In the genomic region with DNA sequence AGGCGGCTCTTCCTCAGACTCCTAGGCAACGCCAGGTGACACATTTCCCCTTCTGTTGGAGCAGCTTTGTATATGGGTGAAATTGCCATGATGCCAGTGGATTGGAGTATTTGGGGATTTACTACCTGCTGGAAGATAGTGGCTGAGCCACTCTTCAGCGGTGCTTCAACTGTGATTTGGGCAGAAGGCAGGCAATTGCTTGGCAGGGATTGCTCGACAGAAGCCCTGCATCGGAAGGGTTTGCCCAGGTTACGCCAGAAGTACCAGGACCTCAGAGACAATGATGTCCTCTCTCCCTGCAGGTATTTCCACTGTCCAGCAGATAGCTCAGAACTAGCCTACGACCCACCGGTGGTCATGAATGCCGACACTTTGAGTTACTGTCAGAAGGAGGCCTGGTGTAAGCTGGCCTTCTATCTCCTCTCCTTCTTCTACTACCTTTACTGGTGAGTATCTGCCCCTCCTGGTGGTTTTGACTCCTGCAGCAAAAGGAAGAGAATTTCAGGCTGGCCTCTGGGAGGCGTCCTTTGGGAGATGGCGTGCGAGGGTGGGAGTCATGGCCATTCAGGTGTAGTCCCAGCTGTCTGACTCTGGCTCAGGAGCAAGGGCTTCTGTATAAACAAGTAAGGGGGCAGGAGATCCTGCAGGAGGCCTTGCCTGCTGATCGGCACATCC, we compare ENCODE assay signal across 19 cellular contexts.
DNase-seq lines count a peak whose midpoint lies in the region; ATAC-seq, FAIRE-seq and TF ChIP-seq lines count a peak whose summit lies in the region.
"Had no signal": no experiment of that assay in that cellular context is flagged by ENCODE, and none has a peak within 500 bp of the region (broad histone marks: within the 10 kb centered on the region; RNA-seq: fewer than 3 reads in every experiment).

No MANE protein-coding gene starts in this region.

- H3K27ac ChIP-seq in A549: no peak overlapping the region
- H3K27ac ChIP-seq: parathyroid adenoma had no signal

- POLR2A ChIA-PET in A549 (lab: Yijun Ruan, JAX): no interaction called here
- POLR2A ChIA-PET in activated CD4-positive, alpha-beta memory T cell treated with anti-CD3 and anti-CD28 coated beads for 36 hours (lab: Charles Lee): no interaction called here

- TF ChIP-seq RAD21 in A549 (conservative IDR thresholded peaks at IDR 0.05 in 1 of 2, IDR thresholded peaks at IDR 0.05 in 1 of 2): no peak

- peak; percentile 26 to 50; a peak in 3 of 6 replicates for ATAC-seq in A549
- ATAC-seq in GM19452 (IDR thresholded peaks at IDR 0.05; ENCODE audit: unreplicated experiment): no peak

- no peaks in the 10 kb centered on the region for H3K9me3 ChIP-seq in A549

- peaks cover 9% of the 10 kb centered on the region for H3K4me1 Mint-ChIP-seq in activated CD4-positive, alpha-beta memory T cell treated with anti-CD3 and anti-CD28 coated beads for 36 hours (ENCODE audit: low read depth)

- no peak for FAIRE-seq in A549 (lab: Jason Lieb, UNC)
- FAIRE-seq in GM12892 (lab: Jason Lieb, UNC): peak; percentile 68

- TF ChIP-seq EP300 in A549 (IDR thresholded peaks at IDR 0.05): no peak

- H3K4me3 ChIP-seq in A549: no peak overlapping the region
- H3K4me3 ChIP-seq in astrocyte of the cerebellum (ENCODE audit: low read depth, low read length): no peak overlapping the region

- H3K27me3 Mint-ChIP-seq in activated CD4-positive, alpha-beta memory T cell treated with anti-CD3 and anti-CD28 coated beads for 36 hours: no peaks in the 10 kb centered on the region

- 52% methylated on average over 13 of the region's 13 CpGs for WGBS in A549 (ENCODE audit: missing lambda C conversion rate)

- no peaks in the 10 kb centered on the region for H3K4me1 ChIP-seq in A549
- H3K4me1 ChIP-seq: parathyroid adenoma had no signal

- intact Hi-C loops in activated CD4-positive, alpha-beta memory T cell treated with anti-CD3 and anti-CD28 coated beads for 36 hours (cut with micrococcal nuclease): no loop called here

- H3K4me3 Mint-ChIP-seq in activated CD4-positive, alpha-beta memory T cell treated with anti-CD3 and anti-CD28 coated beads for 36 hours: no peak overlapping the region

- in situ Hi-C loops in astrocyte of the cerebellum (cut with HindIII; ENCODE audit: low sequenced_read_pairs): no loop called here

- H3K4me2 ChIP-seq in A549: no peak overlapping the region

- DNase-seq in A549 (ENCODE audit: low read depth in 1 of 2, low spot score in 1 of 2): peak in 1 of 2 experiments; percentile 21
- DNase-seq in GM12892 (ENCODE audit: insufficient read length): no peak
- no peak for DNase-seq in astrocyte of the cerebellum (ENCODE audit: low read depth)
- DNase-seq in iPS-NIHi7 (ENCODE audit: extremely low spot score): peak; percentile 77
- DNase-seq in inferior parietal cortex (ENCODE audit: extremely low spot score): no peak
- DNase-seq in NCI-H446 treated with DMSO at 0.1 percent for 48 hours (lab: John Stamatoyannopoulos, UW): no peak
- DNase-seq in activated CD4-positive, alpha-beta memory T cell treated with anti-CD3 and anti-CD28 coated beads for 36 hours: no peak
- DNase-seq: activated CD4-positive, alpha-beta T cell treated with anti-CD3 and anti-CD28 coated beads, Interleukin-2, amount 50 U/mL, for 4 hours; anterior cingulate cortex; DMS79; islet precursor cell; KBM-7; NCI-H1436 treated with DMSO at 0.1 percent for 48 hours; NCI-H774; Right ventricle myocardium superior; T1000 had no signal

- CTCF ChIA-PET in A549 (lab: Yijun Ruan, JAX): no interaction called here
- CTCF ChIA-PET in activated CD4-positive, alpha-beta memory T cell treated with anti-CD3 and anti-CD28 coated beads for 36 hours (lab: Charles Lee): no interaction called here

- no peak for TF ChIP-seq POLR2A in A549 (IDR thresholded peaks at IDR 0.05; ENCODE audit: low read length)
- no peak for TF ChIP-seq POLR2A in GM12892 (IDR thresholded peaks at IDR 0.05; ENCODE audit: low read depth, low read length)

- H3K27ac Mint-ChIP-seq in activated CD4-positive, alpha-beta memory T cell treated with anti-CD3 and anti-CD28 coated beads for 36 hours: no peak overlapping the region
- H3K27ac Mint-ChIP-seq: activated T-helper 2 cell treated with anti-CD3 and anti-CD28 coated beads, Interferon-gamma antibody, Interleukin-2, Interleukin-4, amounts not matched to agents 10 μg/mL and 5 μg/mL and 100 μg/mL, durations not matched to agents 14 hours and 24 hours and 36 hours had no signal

- TF ChIP-seq CTCF in A549 (IDR thresholded peaks at IDR 0.05) (no peak), astrocyte of the cerebellum (IDR thresholded peaks at IDR 0.05; ENCODE audit: low read depth, low read length, missing control alignments) (peak; percentile 7)

- H3K9me3 Mint-ChIP-seq in activated CD4-positive, alpha-beta memory T cell treated with anti-CD3 and anti-CD28 coated beads for 36 hours: no peaks in the 10 kb centered on the region
- H3K9me3 Mint-ChIP-seq: activated T-helper 2 cell treated with anti-CD3 and anti-CD28 coated beads, Interferon-gamma antibody, Interleukin-2, Interleukin-4, amounts not matched to agents 10 μg/mL and 5 μg/mL and 100 μg/mL, durations not matched to agents 14 hours and 24 hours and 36 hours had no signal

- no peaks in the 10 kb centered on the region for H3K36me3 Mint-ChIP-seq in activated CD4-positive, alpha-beta memory T cell treated with anti-CD3 and anti-CD28 coated beads for 36 hours

TF ChIP-seq in A549, 52 proteins besides CTCF, POLR2A, EP300 and RAD21:
- TF ChIP-seq JUNB (IDR thresholded peaks at IDR 0.05): no peak
- no peak for TF ChIP-seq CHD4 (IDR thresholded peaks at IDR 0.05; ENCODE audit: borderline replicate concordance)
- TF ChIP-seq HOXB5 (CRISPR knock-in tag; IDR thresholded peaks at IDR 0.05): no peak
- TF ChIP-seq FOSB (CRISPR knock-in tag; IDR thresholded peaks at IDR 0.05): no peak
- TF ChIP-seq RNF2 (IDR thresholded peaks at IDR 0.05; ENCODE audit: borderline replicate concordance, low read depth): no peak
- no peak for TF ChIP-seq ZSCAN20 (CRISPR knock-in tag; IDR thresholded peaks at IDR 0.05)
- no peak for TF ChIP-seq RFX5 (IDR thresholded peaks at IDR 0.05)
- TF ChIP-seq, protein P1, sequence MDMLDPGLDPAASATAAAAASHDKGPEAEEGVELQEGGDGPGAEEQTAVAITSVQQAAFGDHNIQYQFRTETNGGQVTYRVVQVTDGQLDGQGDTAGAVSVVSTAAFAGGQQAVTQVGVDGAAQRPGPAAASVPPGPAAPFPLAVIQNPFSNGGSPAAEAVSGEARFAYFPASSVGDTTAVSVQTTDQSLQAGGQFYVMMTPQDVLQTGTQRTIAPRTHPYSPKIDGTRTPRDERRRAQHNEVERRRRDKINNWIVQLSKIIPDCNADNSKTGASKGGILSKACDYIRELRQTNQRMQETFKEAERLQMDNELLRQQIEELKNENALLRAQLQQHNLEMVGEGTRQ (IDR thresholded peaks at IDR 0.05): no peak
- no peak for TF ChIP-seq NFE2L2 (conservative IDR thresholded peaks at IDR 0.05; ENCODE audit: low read length)
- no peak for TF ChIP-seq EHMT2 (IDR thresholded peaks at IDR 0.05; ENCODE audit: low read depth)
- no peak for TF ChIP-seq ESRRA (IDR thresholded peaks at IDR 0.05; ENCODE audit: borderline replicate concordance, low read length)
